23 cellular contexts compared by ENCODE assay signal in genomic region chr13:110215606-110216005, GRCh38.
DNase-seq lines count a peak whose midpoint lies in the region; ATAC-seq, FAIRE-seq and TF ChIP-seq lines count a peak whose summit lies in the region.
"Had no signal": no experiment of that assay in that cellular context is flagged by ENCODE, and none has a peak within 500 bp of the region (broad histone marks: within the 10 kb centered on the region; RNA-seq: fewer than 3 reads in every experiment).

No MANE protein-coding gene starts in this region.

- no peaks in the 10 kb centered on the region for H3K27me3 ChIP-seq in adipocyte (replicated peaks; ENCODE audit: control insufficient read depth, insufficient read depth, low read length)
- H3K27me3 ChIP-seq in fibroblast of lung (ENCODE audit: control insufficient read depth, insufficient read depth, low read length): no peaks in the 10 kb centered on the region
- no peaks in the 10 kb centered on the region for H3K27me3 ChIP-seq in muscle layer of duodenum (ENCODE audit: low read depth, low read length)
- no peaks in the 10 kb centered on the region for H3K27me3 ChIP-seq in subcutaneous abdominal adipose tissue (ENCODE audit: control insufficient read depth in 5 of 5, insufficient read depth in 4 of 5, low read length in 5 of 5)
- no peaks in the 10 kb centered on the region for H3K27me3 ChIP-seq in pancreas

- no peak overlapping the region for H3K4me2 ChIP-seq in fibroblast of lung (ENCODE audit: extremely low read depth, insufficient read depth, low read length)
- H3K4me2 ChIP-seq: KMS-11, SK-N-SH had no signal

- H3K9ac ChIP-seq in adipocyte (ENCODE audit: low read length): peak overlapping the region; percentile 64
- H3K9ac ChIP-seq in fibroblast of lung (ENCODE audit: insufficient read depth, low read length): no peak overlapping the region
- H3K9ac ChIP-seq in subcutaneous abdominal adipose tissue (ENCODE audit: low read length in 5 of 5): peak overlapping the region in 2 of 5 donors; percentile 49 to 65
- H3K9ac ChIP-seq: KMS-11, SK-N-SH had no signal

- CTCF ChIA-PET in GM10248 (lab: Yijun Ruan, JAX): no interaction called here

- H3K4me1 ChIP-seq in adipocyte (ENCODE audit: control insufficient read depth, insufficient read depth, low read length) (peaks cover 41% of the 10 kb centered on the region), fibroblast of lung (ENCODE audit: control insufficient read depth, extremely low read depth, insufficient read depth, low read length) (peaks cover 24% of the 10 kb centered on the region), muscle layer of duodenum (ENCODE audit: control insufficient read depth in 1 of 2, insufficient read depth in 2 of 2, low read length in 2 of 2) (peaks cover 22 to 43% of the 10 kb centered on the region in 2 donors), subcutaneous abdominal adipose tissue (ENCODE audit: control insufficient read depth in 5 of 5, insufficient read depth in 5 of 5, low read length in 5 of 5) (peaks cover 14 to 59% (median 42%) of the 10 kb centered on the region in 5 donors), pancreas (no peaks in the 10 kb centered on the region)

- H3K36me3 ChIP-seq in adipocyte (ENCODE audit: control insufficient read depth, insufficient read depth, low read length, severe bottlenecking) (peaks cover 55% of the 10 kb centered on the region), fibroblast of lung (ENCODE audit: control insufficient read depth, insufficient read depth, low read length) (peaks cover 2% of the 10 kb centered on the region), muscle layer of duodenum (ENCODE audit: control insufficient read depth in 1 of 2, insufficient read depth in 2 of 2, low read length in 2 of 2) (peaks cover 14 to 18% of the 10 kb centered on the region in 2 donors), subcutaneous abdominal adipose tissue (ENCODE audit: control insufficient read depth in 5 of 5, insufficient read depth in 5 of 5, low read length in 5 of 5) (peaks cover 13 to 44% (median 37%) of the 10 kb centered on the region in 5 donors), pancreas (peaks cover 0 to 4% (median 0%) of the 10 kb centered on the region in 3 donors)

- TF ChIP-seq CTCF in fibroblast of lung (conservative IDR thresholded peaks at IDR 0.05 in 1 of 2, IDR thresholded peaks at IDR 0.05 in 1 of 2; ENCODE audit: low read depth in 1 of 2, low read length in 2 of 2) (no peak), GM10248 (IDR thresholded peaks at IDR 0.05; ENCODE audit: control extremely low read depth, extremely low read depth, low read depth, missing control alignments) (no peak), pancreas (IDR thresholded peaks at IDR 0.05) (no peak)

- H3K4me3 ChIP-seq in adipocyte (ENCODE audit: low read length) (peak overlapping the region; percentile 24), fibroblast of lung (replicated peaks in 1 of 4; ENCODE audit: control extremely low read depth in 1 of 4, insufficient read depth in 1 of 4, low read depth in 3 of 4, low read length in 4 of 4) (no peak overlapping the region), muscle layer of duodenum (ENCODE audit: low read depth in 1 of 2, low read length in 2 of 2) (no peak overlapping the region), subcutaneous abdominal adipose tissue (ENCODE audit: low read depth in 1 of 5, low read length in 5 of 5) (no peak overlapping the region), pancreas (no peak overlapping the region)

- H3K9me3 ChIP-seq in adipocyte (ENCODE audit: control insufficient read depth, low read length) (no peaks in the 10 kb centered on the region), fibroblast of lung (ENCODE audit: control insufficient read depth, insufficient read depth, low read depth, low read length) (no peaks in the 10 kb centered on the region), muscle layer of duodenum (ENCODE audit: control insufficient read depth in 1 of 2, low read length in 2 of 2) (no peaks in the 10 kb centered on the region), subcutaneous abdominal adipose tissue (ENCODE audit: control insufficient read depth in 5 of 5, low read length in 5 of 5) (no peaks in the 10 kb centered on the region), pancreas (no peaks in the 10 kb centered on the region)
- H3K9me3 ChIP-seq: SK-N-SH had no signal

- H4K20me1 ChIP-seq in fibroblast of lung (ENCODE audit: control insufficient read depth, extremely low read depth, insufficient read depth, low read length): no peaks in the 10 kb centered on the region

- no peak for FAIRE-seq in pancreas (lab: Jason Lieb, UNC)

- H3K27ac ChIP-seq in fibroblast of lung (ENCODE audit: insufficient read depth, low read length) (peak overlapping the region; percentile 76), muscle layer of duodenum (ENCODE audit: low read length) (peak overlapping the region; percentile 79), subcutaneous abdominal adipose tissue (ENCODE audit: low read depth, low read length) (peak overlapping the region; percentile 95), pancreas (no peak overlapping the region)
- H3K27ac ChIP-seq: KMS-11 had no signal

- 65 to 78% methylated on average over 7 of the region's 7 CpGs for WGBS in pancreas, 2 donors

- ATAC-seq in GM19397 (IDR thresholded peaks at IDR 0.05; ENCODE audit: unreplicated experiment) (no peak), pancreas (no peak)
- ATAC-seq: stimulated activated memory B cell treated with anti-CD40 and anti-IgM and Interleukin-4, amounts not matched to agents 10 μg/mL and 1 μg/mL and 100 μg/mL, for 72 hours had no signal

- POLR2A ChIA-PET in GM10248 (lab: Yijun Ruan, JAX): no interaction called here

- no peak for DNase-seq in adipocyte (ENCODE audit: low read depth)
- DNase-seq in fibroblast of lung (ENCODE audit: low read depth in 2 of 2): peak in 1 of 2 donors; percentile 65
- no peak for DNase-seq in NCI-H345 treated with DMSO at 0.1 percent for 48 hours (lab: John Stamatoyannopoulos, UW; ENCODE audit: unreplicated experiment)
- no peak for DNase-seq in GM10248 (ENCODE audit: extremely low spot score)
- no peak for DNase-seq in pancreas
- DNase-seq: activated CD4-positive, alpha-beta T cell treated with anti-CD3 and anti-CD28 coated beads for 4 hours; activated CD8-positive, alpha-beta memory T cell treated with anti-CD3 and anti-CD28 coated beads, Interleukin-2, amount 50 U/mL, for 4 hours; activated gamma-delta T cell treated with Interleukin-2 at 50 U/mL for 16 hours; CD4-positive, alpha-beta memory T cell; DMS79; HCEC 1CT; hippocampal formation; kidney glomerular epithelial cell; NCI-H1092 treated with DMSO at 0.1 percent for 48 hours; NCI-H774; posterior cingulate gyrus; SK-N-SH; stimulated activated CD4-positive, alpha-beta T cell treated with anti-CD3 and anti-CD28 coated beads, Interleukin-12 subunit alpha, Interleukin-12 subunit beta, amount 100 ng/mL, for 4 hours had no signal

- intact Hi-C loops in pancreas (cut with DNase I): no loop called here

- H2AFZ ChIP-seq in fibroblast of lung (ENCODE audit: low read length): no peak overlapping the region

- H3K79me2 ChIP-seq in fibroblast of lung (ENCODE audit: control insufficient read depth, insufficient read depth, low read length): peaks cover 12% of the 10 kb centered on the region

Comparison
In these comparisons a context has a peak if more than half of its experiments do, and no peak if none do; other contexts are left out.
1. H3K27ac ChIP-seq: peak in fibroblast of lung (single experiment), muscle layer of duodenum (single experiment) and subcutaneous abdominal adipose tissue (single experiment); none in pancreas (0 of 4).